In the genomic region with DNA sequence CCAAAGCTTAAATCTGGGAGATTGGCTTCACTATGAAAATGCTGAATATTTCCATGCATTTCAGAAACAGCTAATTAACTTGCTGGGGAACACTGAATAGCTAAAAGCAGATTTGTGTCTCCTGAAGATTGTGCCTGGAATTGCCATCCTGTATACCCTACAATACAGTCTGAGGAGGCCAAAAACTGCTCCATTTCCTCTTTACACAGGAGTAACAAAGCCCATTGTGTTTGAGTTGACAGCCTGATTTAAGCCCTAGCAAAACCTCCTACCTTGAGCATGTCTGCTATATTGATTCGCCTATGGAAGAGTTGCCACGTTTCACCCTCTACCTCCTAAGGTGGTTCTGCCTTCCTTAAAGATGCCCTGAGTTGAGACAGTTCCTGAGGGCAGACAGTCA, we compare ENCODE assay signal across 9 cellular contexts. TPM values are rescaled to one million over a fixed set of nuclear protein-coding genes. Genes with fewer than 3 reads are reported as not detected.
A peak's percentile ranks its signal among the peaks of the same experiment; 100 is the strongest.
DNase-seq lines count a peak whose midpoint lies in the region; ATAC-seq and TF ChIP-seq lines count a peak whose summit lies in the region.
"Had no signal": no experiment of that assay in that cellular context is flagged by ENCODE, and none has a peak within 500 bp of the region (broad histone marks: within the 10 kb centered on the region; RNA-seq: fewer than 3 reads in every experiment).

No MANE protein-coding gene starts in this region.

- intact Hi-C loops in left ventricle myocardium inferior (cut with micrococcal nuclease) (loop anchor here (5.0 kb wide), 1 partner anchor 38 kb away; no protein-coding TSS in a partner anchor), Right ventricle myocardium superior (cut with DNase I) (loop anchor here (5.0 kb wide), 1 partner anchor 38 kb away; no protein-coding TSS in a partner anchor), lower lobe of right lung (cut with DNase I) (no loop called here), uterus (cut with DNase I; ENCODE audit: low total_unique reads) (no loop called here)

- TF ChIP-seq CTCF in left ventricle myocardium inferior (IDR thresholded peaks at IDR 0.05; ENCODE audit: borderline replicate concordance): no peak
- TF ChIP-seq CTCF in lower lobe of right lung (IDR thresholded peaks at IDR 0.05): no peak
- no peak for TF ChIP-seq CTCF in uterus (IDR thresholded peaks at IDR 0.05)

- H3K4me1 ChIP-seq in left ventricle myocardium inferior (peaks cover 79% of the 10 kb centered on the region), lower lobe of right lung (peaks cover 23% of the 10 kb centered on the region), uterus (no peaks in the 10 kb centered on the region)

- H3K36me3 Mint-ChIP-seq in T-helper 17 cell (ENCODE audit: low read depth): peaks cover 2% of the 10 kb centered on the region

- DNase-seq in left ventricle myocardium inferior (no peak), Right ventricle myocardium superior (no peak), T-helper 17 cell (no peak), lower lobe of right lung (no peak), uterus (no peak), mucosa of gallbladder (ENCODE audit: low spot score) (no peak), HuH-7.5 (ENCODE audit: low spot score) (no peak), GDM1 (lab: John Stamatoyannopoulos, UW) (no peak)
- DNase-seq: occipital lobe had no signal

- peaks cover 21% of the 10 kb centered on the region for H3K4me1 Mint-ChIP-seq in T-helper 17 cell

- H3K27ac Mint-ChIP-seq in T-helper 17 cell: peak overlapping the region; percentile 94

- no peaks in the 10 kb centered on the region for H3K9me3 ChIP-seq in left ventricle myocardium inferior (replicated peaks)
- H3K9me3 ChIP-seq in T-helper 17 cell (ENCODE audit: control insufficient read depth, low read length, poor library complexity, severe bottlenecking): no peaks in the 10 kb centered on the region
- H3K9me3 ChIP-seq in lower lobe of right lung: no peaks in the 10 kb centered on the region
- no peaks in the 10 kb centered on the region for H3K9me3 ChIP-seq in uterus

- ATAC-seq in Right ventricle myocardium superior (ENCODE audit: poor library complexity) (no peak), T-helper 17 cell (no peak), lower lobe of right lung (no peak)

- H3K27ac ChIP-seq in left ventricle myocardium inferior (replicated peaks) (peak overlapping the region; percentile 97), lower lobe of right lung (peak overlapping the region; percentile 95), uterus (peak overlapping the region; percentile 86 to 96)

- H3K4me3 ChIP-seq in left ventricle myocardium inferior: peak overlapping the region; percentile 84
- H3K4me3 ChIP-seq in lower lobe of right lung: peak overlapping the region; percentile 76
- H3K4me3 ChIP-seq in uterus: no peak overlapping the region

- TF ChIP-seq POLR2A in uterus (IDR thresholded peaks at IDR 0.05): no peak

- no peaks in the 10 kb centered on the region for H3K36me3 ChIP-seq in left ventricle myocardium inferior
- no peaks in the 10 kb centered on the region for H3K36me3 ChIP-seq in lower lobe of right lung
- no peaks in the 10 kb centered on the region for H3K36me3 ChIP-seq in uterus

- peaks cover 32% of the 10 kb centered on the region for H3K27me3 Mint-ChIP-seq in T-helper 17 cell

- H3K27me3 ChIP-seq in left ventricle myocardium inferior (ENCODE audit: low read depth): peaks cover 16% of the 10 kb centered on the region
- peaks cover 11% of the 10 kb centered on the region for H3K27me3 ChIP-seq in lower lobe of right lung (ENCODE audit: low read depth)
- H3K27me3 ChIP-seq in uterus: no peaks in the 10 kb centered on the region

- H3K4me3 Mint-ChIP-seq in T-helper 17 cell: peak overlapping the region; percentile 99

RNA-seq across cellular contexts. Expression of a gene that starts 1.5 kb away (rescaled TPM):
- total RNA-seq in left ventricle myocardium inferior (32.7 TPM), Right ventricle myocardium superior (26.9 TPM), T-helper 17 cell (under 1 TPM; 0.32 to 0.47 TPM), lower lobe of right lung (39.2 TPM), uterus (10 to 100 TPM; 23.5 to 83.7 (median 38.3) TPM), mucosa of gallbladder (22.0 TPM)

RNA-seq across cellular contexts. Expression of a gene that starts 40.9 kb away (rescaled TPM):
- total RNA-seq in left ventricle myocardium inferior (1.4 TPM), Right ventricle myocardium superior (0.75 TPM), T-helper 17 cell (not detected), lower lobe of right lung (68.9 TPM), uterus (10 to 100 TPM in 3 of 4 donors, 1 to 10 TPM in 1; 4.1 to 62.8 (median 29.1) TPM), mucosa of gallbladder (137 TPM)

RNA-seq across cellular contexts. Expression of a gene that starts 42.3 kb away (rescaled TPM):
- not detected for total RNA-seq in left ventricle myocardium inferior
- total RNA-seq in Right ventricle myocardium superior: not detected
- not detected for total RNA-seq in T-helper 17 cell
- not detected for total RNA-seq in lower lobe of right lung
- total RNA-seq in uterus: not detected
- not detected for total RNA-seq in mucosa of gallbladder
- total RNA-seq: occipital lobe had no signal

Comparison
In these comparisons a context has a peak if more than half of its experiments do, and no peak if none do; other contexts are left out.
1. H3K4me3 ChIP-seq: peak in left ventricle myocardium inferior (single experiment) and lower lobe of right lung (single experiment); none in uterus (0 of 2).
2. RNA of a gene that starts 1.5 kb away (total RNA-seq): 23.5 to 83.7 TPM in uterus, 39.2 TPM in lower lobe of right lung (single experiment), 32.7 TPM in left ventricle myocardium inferior (single experiment), 26.9 TPM in Right ventricle myocardium superior (single experiment) and 22.0 TPM in mucosa of gallbladder (single experiment); 0.32 to 0.47 TPM in T-helper 17 cell; every median in the first group is over 10 times any median in the second.
3. intact Hi-C loops: an anchor here in left ventricle myocardium inferior (5.0 kb wide) and Right ventricle myocardium superior (5.0 kb wide); none called in lower lobe of right lung and uterus.
4. Peak in every context shown above with its lines, with median percentiles within 50 percentile points of each other: H3K27ac ChIP-seq.